9 cellular contexts compared by ENCODE assay signal in genomic region chr1:18575620-18576019, GRCh38. TPM values are rescaled to one million over a fixed set of nuclear protein-coding genes. Genes with fewer than 3 reads are reported as not detected.
DNase-seq lines count a peak whose midpoint lies in the region; ATAC-seq and TF ChIP-seq lines count a peak whose summit lies in the region.
"Had no signal": no experiment of that assay in that cellular context is flagged by ENCODE, and none has a peak within 500 bp of the region (broad histone marks: within the 10 kb centered on the region; RNA-seq: fewer than 3 reads in every experiment).

No MANE protein-coding gene starts in this region.

- no peaks in the 10 kb centered on the region for H3K36me3 Mint-ChIP-seq in CD4-positive, CD25-positive, alpha-beta regulatory T cell

- ATAC-seq in CD4-positive, CD25-positive, alpha-beta regulatory T cell (ENCODE audit: low read depth in 2 of 2) = no peak
- ATAC-seq in HG02973 (IDR thresholded peaks at IDR 0.05; ENCODE audit: unreplicated experiment) = no peak
- ATAC-seq in GM19455 (IDR thresholded peaks at IDR 0.05; ENCODE audit: unreplicated experiment) = no peak
- no peak for ATAC-seq in GM21367 (IDR thresholded peaks at IDR 0.05; ENCODE audit: unreplicated experiment)

- POLR2A ChIA-PET in HEK293 (lab: Yijun Ruan, JAX) = interaction anchor here (0.5 to 0.6 kb wide), 2 partner anchors 37 to 231 kb away, joined by 3 to 6 read pairs; no protein-coding TSS in a partner anchor

- no peaks in the 10 kb centered on the region for H3K9me3 ChIP-seq in CD4-positive, CD25-positive, alpha-beta regulatory T cell (ENCODE audit: control insufficient read depth in 2 of 2, low read length in 2 of 2)
- no peaks in the 10 kb centered on the region for H3K9me3 ChIP-seq in HEK293 (ENCODE audit: control insufficient read depth, insufficient read depth, low read depth, low read length)
- H3K9me3 ChIP-seq in esophagus muscularis mucosa = no peaks in the 10 kb centered on the region
- no peaks in the 10 kb centered on the region for H3K9me3 ChIP-seq in ovary

- H3K27me3 Mint-ChIP-seq in CD4-positive, CD25-positive, alpha-beta regulatory T cell = peaks cover 8% of the 10 kb centered on the region

- peaks cover 0 to 2% (median 0%) of the 10 kb centered on the region in 7 donors for H3K9me3 Mint-ChIP-seq in CD4-positive, CD25-positive, alpha-beta regulatory T cell

- TF ChIP-seq CTCF in HEK293 (tag by site-specific recombination; IDR thresholded peaks at IDR 0.05) (peak; percentile 68), esophagus muscularis mucosa (IDR thresholded peaks at IDR 0.05) (peak; percentile 40 to 62 (median 42)), ovary (IDR thresholded peaks at IDR 0.05) (no peak)

- H3K36me3 ChIP-seq in CD4-positive, CD25-positive, alpha-beta regulatory T cell (ENCODE audit: control insufficient read depth, insufficient read depth, low read length) = no peaks in the 10 kb centered on the region
- H3K36me3 ChIP-seq in HEK293 (ENCODE audit: control insufficient read depth in 2 of 2, insufficient read depth in 1 of 2, low read length in 2 of 2) (no peaks in the 10 kb centered on the region), esophagus muscularis mucosa (no peaks in the 10 kb centered on the region), ovary (no peaks in the 10 kb centered on the region)

- CTCF ChIA-PET in HEK293 (lab: Yijun Ruan, JAX) = interaction anchor here (0.6 to 4.3 kb wide), 49 partner anchors 8 to 1081 kb away, joined by 3 to 28 read pairs (median 4); no protein-coding TSS in a partner anchor

- H3K27me3 ChIP-seq in CD4-positive, CD25-positive, alpha-beta regulatory T cell (ENCODE audit: control insufficient read depth, insufficient read depth, low read length) = no peaks in the 10 kb centered on the region
- peaks cover 0 to 57% (median 0%) of the 10 kb centered on the region in 4 donors for H3K27me3 ChIP-seq in esophagus muscularis mucosa
- H3K27me3 ChIP-seq in ovary = no peaks in the 10 kb centered on the region

- DNase-seq in CD4-positive, CD25-positive, alpha-beta regulatory T cell = peak; percentile 11 to 20 (median 13)
- DNase-seq in T-helper 1 cell (peak in 3 of 5 donors; percentile 25 to 42 (median 27)), esophagus muscularis mucosa (ENCODE audit: extremely low spot score) (no peak), ovary (peak in 3 of 5 donors; percentile 31 to 56 (median 36))

- no peak for TF ChIP-seq POLR2A in esophagus muscularis mucosa (IDR thresholded peaks at IDR 0.05; ENCODE audit: low read depth)
- no peak for TF ChIP-seq POLR2A in ovary (IDR thresholded peaks at IDR 0.05)

- H3K4me1 Mint-ChIP-seq in CD4-positive, CD25-positive, alpha-beta regulatory T cell = peaks cover 0 to 2% (median 0%) of the 10 kb centered on the region in 4 donors

- no peak overlapping the region for H3K27ac ChIP-seq in CD4-positive, CD25-positive, alpha-beta regulatory T cell (ENCODE audit: insufficient read depth, low read length, poor library complexity, severe bottlenecking)
- H3K27ac ChIP-seq in HEK293 (ENCODE audit: extremely low read depth, low read depth, low read length) = no peak overlapping the region
- no peak overlapping the region for H3K27ac ChIP-seq in esophagus muscularis mucosa (replicated peaks in 1 of 4)
- H3K27ac ChIP-seq in ovary = no peak overlapping the region

- peak overlapping the region in 1 of 3 donors; percentile 66 for H3K27ac Mint-ChIP-seq in CD4-positive, CD25-positive, alpha-beta regulatory T cell

- intact Hi-C loops in esophagus muscularis mucosa (cut with DNase I) (loop anchor here (5.0 kb wide), 1 partner anchor 1083 kb away; no protein-coding TSS in a partner anchor), ovary (cut with DNase I) (loop anchor here in 1 of 4 donors (10.0 kb wide), 1 partner anchor 911 kb away; no protein-coding TSS in a partner anchor)

- no peak overlapping the region for H3K4me3 ChIP-seq in CD4-positive, CD25-positive, alpha-beta regulatory T cell (ENCODE audit: low read depth, low read length)
- H3K4me3 ChIP-seq in HEK293 (ENCODE audit: low read depth, low read length) = no peak overlapping the region
- no peak overlapping the region for H3K4me3 ChIP-seq in esophagus muscularis mucosa
- no peak overlapping the region for H3K4me3 ChIP-seq in ovary

- 12% methylated on average over 8 of the region's 8 CpGs for WGBS in esophagus muscularis mucosa
- WGBS in ovary, 3 donors = 0 to 5% (median 2%) methylated on average over 8 of the region's 8 CpGs

- no peaks in the 10 kb centered on the region for H3K4me1 ChIP-seq in CD4-positive, CD25-positive, alpha-beta regulatory T cell (ENCODE audit: control insufficient read depth, insufficient read depth, low read length, poor library complexity, severe bottlenecking)
- no peaks in the 10 kb centered on the region for H3K4me1 ChIP-seq in HEK293 (ENCODE audit: control insufficient read depth, insufficient read depth, low read length)
- no peaks in the 10 kb centered on the region for H3K4me1 ChIP-seq in esophagus muscularis mucosa
- no peaks in the 10 kb centered on the region for H3K4me1 ChIP-seq in ovary (ENCODE audit: insufficient read depth)

- TF ChIP-seq EP300 in esophagus muscularis mucosa (IDR thresholded peaks at IDR 0.05) = no peak
- no peak for TF ChIP-seq EP300 in ovary (IDR thresholded peaks at IDR 0.05)

- H3K4me3 Mint-ChIP-seq in CD4-positive, CD25-positive, alpha-beta regulatory T cell = no peak overlapping the region

TF ChIP-seq in HEK293, 187 proteins besides CTCF, POLR2A, EP300 and RAD21:
- TF ChIP-seq ZNF654 (tag by site-specific recombination; IDR thresholded peaks at IDR 0.05; ENCODE audit: low read depth) = peak; percentile 43
- TF ChIP-seq ZBTB48 (tag by site-specific recombination; IDR thresholded peaks at IDR 0.05) = peak; percentile 92
- no peak for TF ChIP-seq ZNF692 (tag by site-specific recombination; IDR thresholded peaks at IDR 0.05)
- TF ChIP-seq KLF7 (tag by site-specific recombination; IDR thresholded peaks at IDR 0.05; ENCODE audit: borderline replicate concordance) = no peak
TF ChIP-seq in HEK293: peak in this region for 2.

RNA-seq across cellular contexts. Expression of gene PAX7, which starts 55.0 kb away (rescaled TPM):
- not detected for total RNA-seq in CD4-positive, CD25-positive, alpha-beta regulatory T cell
- not detected for polyA plus RNA-seq in CD4-positive, CD25-positive, alpha-beta regulatory T cell
- total RNA-seq in esophagus muscularis mucosa (not detected), ovary (not detected)
- not detected for polyA plus RNA-seq in ovary
- total RNA-seq: fibroblast of lung had no signal
- polyA plus RNA-seq: fibroblast of lung had no signal

Comparison
In these comparisons a context has a peak if more than half of its experiments do, and no peak if none do; other contexts are left out.
1. CTCF ChIP-seq: peak in HEK293 (single experiment) and esophagus muscularis mucosa (3 of 3); none in ovary (0 of 3).